ENCODE assay signal across 1 cellular context in genomic region chr5:54902817-54903473, GRCh38.
A peak's percentile ranks its signal among the peaks of the same experiment; 100 is the strongest.
TF ChIP-seq lines count a peak whose summit lies in the region.

No MANE protein-coding gene starts in this region.

TF ChIP-seq in GM12878, 131 proteins besides CTCF, POLR2A, EP300 and RAD21 (continued from another document):
- TF ChIP-seq ZBTB11 (CRISPR knock-in tag; IDR thresholded peaks at IDR 0.05) (no peak), NBN (IDR thresholded peaks at IDR 0.05) (no peak), GABPA (IDR thresholded peaks at IDR 0.05; ENCODE audit: low read depth) (0 out of 2 replicates have a peak, but pooled peaks have one; percentile 48), HDGF (IDR thresholded peaks at IDR 0.05) (no peak), RFX5 (IDR thresholded peaks at IDR 0.05; ENCODE audit: low read depth, low read length) (no peak), MAX (IDR thresholded peaks at IDR 0.05; ENCODE audit: low read depth, low read length) (no peak), HDAC2 (IDR thresholded peaks at IDR 0.05) (no peak), BACH1 (IDR thresholded peaks at IDR 0.05; ENCODE audit: borderline replicate concordance) (no peak), BMI1 (IDR thresholded peaks at IDR 0.05; ENCODE audit: borderline replicate concordance) (no peak), PAX8 (IDR thresholded peaks at IDR 0.05) (no peak), TARDBP (IDR thresholded peaks at IDR 0.05; ENCODE audit: borderline replicate concordance) (no peak), USF1 (IDR thresholded peaks at IDR 0.05; ENCODE audit: borderline replicate concordance, extremely low read length, insufficient read depth, low read depth, low read length) (no peak), ZNF622 (IDR thresholded peaks at IDR 0.05) (no peak), ZNF384 (IDR thresholded peaks at IDR 0.05; ENCODE audit: borderline replicate concordance, low read depth, low read length) (no peak), WRNIP1 (IDR thresholded peaks at IDR 0.05; ENCODE audit: borderline replicate concordance, low read depth, low read length) (no peak), HSF1 (IDR thresholded peaks at IDR 0.05; ENCODE audit: low read depth, low read length) (no peak), SP1 (IDR thresholded peaks at IDR 0.05; ENCODE audit: low read depth, low read length) (no peak), PRDM15 (CRISPR knock-in tag; IDR thresholded peaks at IDR 0.05) (no peak), RELA (IDR thresholded peaks at IDR 0.05; ENCODE audit: borderline replicate concordance, partially characterized antibody) (no peak), ETV6 (conservative IDR thresholded peaks at IDR 0.05 in 1 of 2, IDR thresholded peaks at IDR 0.05 in 1 of 2; ENCODE audit: borderline replicate concordance in 1 of 2, low read depth in 1 of 2) (peak in 1 of 2 experiments; percentile 79; a peak in 1 of 4 replicates), MXI1 (IDR thresholded peaks at IDR 0.05; ENCODE audit: low read depth, low read length) (no peak), TCF7 (IDR thresholded peaks at IDR 0.05; ENCODE audit: borderline replicate concordance) (peak; percentile 18; the same call in 1 of the 2 replicates), CUX1 (IDR thresholded peaks at IDR 0.05; ENCODE audit: insufficient replicate concordance, low read depth, low read length) (no peak), NKRF (conservative IDR thresholded peaks at IDR 0.05) (no peak), HCFC1 (IDR thresholded peaks at IDR 0.05; ENCODE audit: low read length) (no peak), IKZF2 (IDR thresholded peaks at IDR 0.05) (no peak), BCLAF1 (IDR thresholded peaks at IDR 0.05) (no peak), SUPT20H (IDR thresholded peaks at IDR 0.05; ENCODE audit: borderline replicate concordance, control insufficient read depth, low read depth, low read length) (no peak)
